In genomic region chr11:19239039-19239438, GRCh38 we compare ENCODE assay signal across 15 cellular contexts. TPM values are rescaled to one million over a fixed set of nuclear protein-coding genes. Genes with fewer than 3 reads are reported as not detected.
A peak's percentile ranks its signal among the peaks of the same experiment; 100 is the strongest.
DNase-seq lines count a peak whose midpoint lies in the region; ATAC-seq and TF ChIP-seq lines count a peak whose summit lies in the region.
"Had no signal": no experiment of that assay in that cellular context is flagged by ENCODE, and none has a peak within 500 bp of the region (broad histone marks: within the 10 kb centered on the region; RNA-seq: fewer than 3 reads in every experiment).

No MANE protein-coding gene starts in this region.

- CTCF ChIA-PET in activated CD4-positive, alpha-beta T cell treated with anti-CD3 and anti-CD28 coated beads, Interleukin-2, amount 10 ng/mL, durations not matched to agents 7 days and 5 days (lab: Charles Lee): no interaction called here
- CTCF ChIA-PET in WTC11 (lab: Charles Lee): interaction anchor here (1.0 kb wide), 1 partner anchor 162 kb away, joined by 4 read pairs; no protein-coding TSS in a partner anchor

- H3K36me3 Mint-ChIP-seq in activated CD4-positive, alpha-beta T cell treated with anti-CD3 and anti-CD28 coated beads, Interleukin-2, amount 10 ng/mL, durations not matched to agents 7 days and 5 days (ENCODE audit: low read depth): peaks cover 62% of the 10 kb centered on the region
- H3K36me3 Mint-ChIP-seq in HFFc6 (ENCODE audit: low read depth) (peaks cover 20% of the 10 kb centered on the region), WTC11 (peaks cover 34% of the 10 kb centered on the region), nephron (ENCODE audit: low read depth) (peaks cover 21% of the 10 kb centered on the region)

- no peak for DNase-seq in activated CD4-positive, alpha-beta T cell treated with anti-CD3 and anti-CD28 coated beads, Interleukin-2, amount 10 ng/mL, durations not matched to agents 7 days and 5 days
- DNase-seq in activated CD4-positive, alpha-beta T cell treated with anti-CD3 and anti-CD28 coated beads, Interleukin-2, amount 50 U/mL, for 4 hours: no peak
- DNase-seq in HFFc6: no peak
- no peak for DNase-seq in WTC11 (ENCODE audit: low spot score)
- DNase-seq in activated CD8-positive, alpha-beta memory T cell treated with anti-CD3 and anti-CD28 coated beads, Interleukin-2, amount 50 U/mL, for 48 hours: no peak
- DNase-seq: activated effector memory CD4-positive, alpha-beta T cell treated with anti-CD3 and anti-CD28 coated beads, Interleukin-2, amount 50 U/mL, for 16 hours; EL; naive B cell; NCI-H2029; small intestine; transverse colon had no signal

- peaks cover 45% of the 10 kb centered on the region for H3K4me1 Mint-ChIP-seq in activated CD4-positive, alpha-beta T cell treated with anti-CD3 and anti-CD28 coated beads, Interleukin-2, amount 10 ng/mL, durations not matched to agents 7 days and 5 days
- peaks cover 25% of the 10 kb centered on the region for H3K4me1 Mint-ChIP-seq in HFFc6 (ENCODE audit: low read depth)
- H3K4me1 Mint-ChIP-seq in WTC11: peaks cover 10% of the 10 kb centered on the region
- H3K4me1 Mint-ChIP-seq in nephron: peaks cover 55% of the 10 kb centered on the region

- H3K27ac Mint-ChIP-seq in activated CD4-positive, alpha-beta T cell treated with anti-CD3 and anti-CD28 coated beads, Interleukin-2, amount 10 ng/mL, durations not matched to agents 7 days and 5 days: no peak overlapping the region
- H3K27ac Mint-ChIP-seq in HFFc6: no peak overlapping the region
- no peak overlapping the region for H3K27ac Mint-ChIP-seq in WTC11
- peak overlapping the region in 2 of 3 experiments; percentile 40 to 60 for H3K27ac Mint-ChIP-seq in nephron
- H3K27ac Mint-ChIP-seq: naive B cell had no signal

- POLR2A ChIA-PET in activated CD4-positive, alpha-beta T cell treated with anti-CD3 and anti-CD28 coated beads, Interleukin-2, amount 10 ng/mL, durations not matched to agents 7 days and 5 days (lab: Charles Lee): no interaction called here
- POLR2A ChIA-PET in WTC11 (lab: Charles Lee): interaction anchor here (0.6 kb wide), 1 partner anchor 125 kb away, joined by 5 read pairs; no protein-coding TSS in a partner anchor

- TF ChIP-seq CTCF in HFFc6 (IDR thresholded peaks at IDR 0.05) (no peak), WTC11 (IDR thresholded peaks at IDR 0.05) (no peak), nephron (IDR thresholded peaks at IDR 0.05; ENCODE audit: unreplicated experiment in 3 of 3) (no peak)

- no peak for ATAC-seq in WTC11
- ATAC-seq in HG02981 (IDR thresholded peaks at IDR 0.05; ENCODE audit: unreplicated experiment): no peak
- ATAC-seq in HG03097 (IDR thresholded peaks at IDR 0.05; ENCODE audit: low FRiP score, unreplicated experiment): no peak

- no peaks in the 10 kb centered on the region for H3K9me3 Mint-ChIP-seq in activated CD4-positive, alpha-beta T cell treated with anti-CD3 and anti-CD28 coated beads, Interleukin-2, amount 10 ng/mL, durations not matched to agents 7 days and 5 days
- H3K9me3 Mint-ChIP-seq in HFFc6 (no peaks in the 10 kb centered on the region), WTC11 (no peaks in the 10 kb centered on the region), nephron (no peaks in the 10 kb centered on the region)

- peak overlapping the region; percentile 75 for H3K4me3 Mint-ChIP-seq in activated CD4-positive, alpha-beta T cell treated with anti-CD3 and anti-CD28 coated beads, Interleukin-2, amount 10 ng/mL, durations not matched to agents 7 days and 5 days
- H3K4me3 Mint-ChIP-seq in HFFc6 (peak overlapping the region; percentile 50), WTC11 (peak overlapping the region; percentile 50), nephron (peak overlapping the region; percentile 70 to 95 (median 86))

- peaks cover 6% of the 10 kb centered on the region for H3K27me3 Mint-ChIP-seq in activated CD4-positive, alpha-beta T cell treated with anti-CD3 and anti-CD28 coated beads, Interleukin-2, amount 10 ng/mL, durations not matched to agents 7 days and 5 days
- peaks cover 9% of the 10 kb centered on the region for H3K27me3 Mint-ChIP-seq in HFFc6 (ENCODE audit: insufficient read depth)
- peaks cover 22% of the 10 kb centered on the region for H3K27me3 Mint-ChIP-seq in WTC11 (ENCODE audit: low read depth)
- H3K27me3 Mint-ChIP-seq in nephron (ENCODE audit: low read depth): peaks cover 34% of the 10 kb centered on the region

TF ChIP-seq in WTC11, 78 proteins besides CTCF, POLR2A, EP300 and RAD21:
- no peak for TF ChIP-seq ZNF138 (CRISPR knock-in tag; conservative IDR thresholded peaks at IDR 0.05)
- TF ChIP-seq ZNF512 (CRISPR knock-in tag; IDR thresholded peaks at IDR 0.05; ENCODE audit: borderline replicate concordance): no peak
- no peak for TF ChIP-seq ZSCAN18 (CRISPR knock-in tag; IDR thresholded peaks at IDR 0.05)
- no peak for TF ChIP-seq IRF1 (CRISPR knock-in tag; IDR thresholded peaks at IDR 0.05)

RNA-seq across cellular contexts. Expression of gene E2F8, which starts 1.7 kb away (rescaled TPM):
- total RNA-seq in activated CD4-positive, alpha-beta T cell treated with anti-CD3 and anti-CD28 coated beads, Interleukin-2, amount 10 ng/mL, durations not matched to agents 7 days and 5 days: 10 to 100 TPM; 53.3 to 59.7 TPM
- total RNA-seq in HFFc6 (2021; fragmentation: NEBNext Ultra II Directional; extraction: Animal tissue kit (Norgen Biotek cat#: 25700)): 1 to 10 TPM; 1.5 to 4.3 (median 3.4) TPM
- 8.5 to 10.7 TPM (median 10.4 TPM) in 3 replicates for total RNA-seq in WTC11 (2021)

RNA-seq across cellular contexts. Expression of gene CSRP3, which starts 37.3 kb away (rescaled TPM):
- not detected for total RNA-seq in activated CD4-positive, alpha-beta T cell treated with anti-CD3 and anti-CD28 coated beads, Interleukin-2, amount 10 ng/mL, durations not matched to agents 7 days and 5 days
- not detected for total RNA-seq in HFFc6 (2021; fragmentation: NEBNext Ultra II Directional; extraction: Animal tissue kit (Norgen Biotek cat#: 25700))
- total RNA-seq in WTC11 (2021): not detected in 3 replicates
- total RNA-seq: chondrocyte, transverse colon had no signal

Comparison
In these comparisons a context has a peak if more than half of its experiments do, and no peak if none do; other contexts are left out.
1. H3K27ac Mint-ChIP-seq: peak in nephron (2 of 3); none in activated CD4-positive, alpha-beta T cell treated with anti-CD3 and anti-CD28 coated beads, Interleukin-2, amount 10 ng/mL, durations not matched to agents 7 days and 5 days (single experiment), HFFc6 (single experiment) and WTC11 (single experiment).
2. Peak in every context shown above with its lines, with median percentiles within 50 percentile points of each other: H3K4me3 Mint-ChIP-seq.